8 cellular contexts compared by ENCODE assay signal in genomic region chr2:36770542-36771287, GRCh38.
A peak's percentile ranks its signal among the peaks of the same experiment; 100 is the strongest.
DNase-seq lines count a peak whose midpoint lies in the region; ATAC-seq, FAIRE-seq and TF ChIP-seq lines count a peak whose summit lies in the region.

No MANE protein-coding gene starts in this region.

- ATAC-seq in HG03280 (IDR thresholded peaks at IDR 0.05; ENCODE audit: unreplicated experiment) (no peak), HG03135 (IDR thresholded peaks at IDR 0.05; ENCODE audit: unreplicated experiment) (no peak)

- H3K27ac Mint-ChIP-seq in nephron, result no peak overlapping the region

- DNase-seq in AML-193 (lab: John Stamatoyannopoulos, UW) (peak; percentile 49 to 54), GM18507 (ENCODE audit: extremely low spot score, insufficient read length, low read depth) (no peak), SW480 (ENCODE audit: low spot score) (peak; percentile 58), dorsolateral prefrontal cortex (no peak)
- peak; percentile 46 for DNase-seq in Jurkat, Clone E6-1 (ENCODE audit: low read depth, low spot score)

- TF ChIP-seq CTCF in dorsolateral prefrontal cortex (IDR thresholded peaks at IDR 0.05 in 54 of 56, conservative IDR thresholded peaks at IDR 0.05 in 2 of 56; ENCODE audit: low read depth in 1 of 56, partially characterized antibody in 56 of 56), result peak in 50 of 56 donors; percentile 14 to 53 (median 33)
- peak in 2 of 3 experiments; percentile 26 to 29 for TF ChIP-seq CTCF in nephron (IDR thresholded peaks at IDR 0.05; ENCODE audit: unreplicated experiment in 3 of 3)

- no peaks in the 10 kb centered on the region for H3K27me3 ChIP-seq in dorsolateral prefrontal cortex

- no peaks in the 10 kb centered on the region for H3K4me1 Mint-ChIP-seq in nephron

- H3K9me3 Mint-ChIP-seq in nephron, result peaks cover 2% of the 10 kb centered on the region

- no peaks in the 10 kb centered on the region for H3K36me3 Mint-ChIP-seq in nephron (ENCODE audit: low read depth)

- H3K27me3 Mint-ChIP-seq in nephron (ENCODE audit: low read depth), result peaks cover 8% of the 10 kb centered on the region

- FAIRE-seq in GM18507 (lab: Jason Lieb, UNC), result peak; percentile 73

- H3K4me3 ChIP-seq in Jurkat, Clone E6-1 (ENCODE audit: low read length), result no peak overlapping the region
- no peak overlapping the region for H3K4me3 ChIP-seq in dorsolateral prefrontal cortex

- intact Hi-C loops in dorsolateral prefrontal cortex (cut with DNase I), result no loop called here

- H3K27ac ChIP-seq in dorsolateral prefrontal cortex, result no peak overlapping the region

- H3K4me3 Mint-ChIP-seq in nephron, result no peak overlapping the region

Comparison
In these comparisons a context has a peak if more than half of its experiments do, and no peak if none do; other contexts are left out.
1. DNase-seq: peak in AML-193 (2 of 2), Jurkat, Clone E6-1 (single experiment) and SW480 (single experiment); none in GM18507 (single experiment) and dorsolateral prefrontal cortex (0 of 10).